In the genomic region with DNA sequence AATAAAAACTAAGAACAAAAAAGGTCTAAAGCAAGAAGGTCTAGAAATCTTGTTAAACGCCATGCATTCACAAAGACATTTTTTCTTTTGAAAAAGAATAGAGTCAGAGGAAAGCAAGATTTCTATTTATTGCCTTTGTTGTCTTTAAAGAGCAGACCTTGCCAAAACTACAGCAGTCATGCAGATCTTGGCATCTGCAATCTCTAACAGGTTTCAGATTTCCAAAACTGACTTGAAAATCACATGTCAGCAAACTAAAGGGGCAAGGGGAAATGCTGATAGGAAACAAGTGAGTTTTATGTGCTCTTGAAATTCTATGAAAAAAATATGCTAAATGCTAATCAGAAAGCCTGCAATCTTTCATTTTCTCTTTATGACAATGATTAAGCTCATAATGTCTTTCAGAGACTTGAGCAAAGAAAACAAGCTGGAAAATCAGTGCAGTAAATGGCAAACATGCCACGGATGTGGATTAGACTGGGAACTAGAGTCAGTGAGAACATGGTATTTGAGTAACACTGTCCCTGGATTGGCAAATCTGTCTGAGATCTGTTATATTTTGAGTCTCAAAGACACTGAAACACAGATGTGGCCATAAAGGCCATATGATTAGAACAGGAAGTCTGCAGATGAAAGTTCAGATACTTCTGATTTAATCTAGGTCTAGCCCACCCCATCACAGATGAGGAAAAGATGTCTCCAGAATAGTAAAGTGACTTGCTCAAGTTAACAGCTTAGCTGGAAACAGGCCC, we compare ENCODE assay signal across 15 cellular contexts.
A peak's percentile ranks its signal among the peaks of the same experiment; 100 is the strongest.
DNase-seq lines count a peak whose midpoint lies in the region; ATAC-seq, FAIRE-seq and TF ChIP-seq lines count a peak whose summit lies in the region.
"Had no signal": no experiment of that assay in that cellular context is flagged by ENCODE, and none has a peak within 500 bp of the region (broad histone marks: within the 10 kb centered on the region; RNA-seq: fewer than 3 reads in every experiment).

No MANE protein-coding gene starts in this region.

- no peaks in the 10 kb centered on the region for H4K20me1 ChIP-seq in HepG2 (ENCODE audit: insufficient read depth, low read length)

- CTCF ChIA-PET in HepG2 (lab: Yijun Ruan, JAX; ENCODE audit: low intra/inter-chr PET ratio, low total read pairs) = no interaction called here

- 74% methylated on average over 2 of the region's 2 CpGs for WGBS in HepG2 (ENCODE audit: low lambda C conversion rate)
- WGBS in right lobe of liver (ENCODE audit: insufficient coverage, low coverage, low lambda C conversion rate, missing lambda C conversion rate) = 17% methylated on average over 2 of the region's 2 CpGs
- no CpG with 5 or more reads among the region's 2 CpGs for WGBS in mesendoderm (ENCODE audit: extremely low coverage, insufficient coverage, low lambda C conversion rate)

- H2BK120ac ChIP-seq in mesendoderm (ENCODE audit: low read depth, low read length) = no peak overlapping the region

- TF ChIP-seq EP300 in HepG2 (IDR thresholded peaks at IDR 0.05; ENCODE audit: low read depth in 2 of 2, low read length in 2 of 2) (no peak), HepG2 (CRISPR knock-in tag; IDR thresholded peaks at IDR 0.05; ENCODE audit: borderline replicate concordance) (no peak)

- no peak overlapping the region for H2BK15ac ChIP-seq in mesendoderm (replicated peaks; ENCODE audit: low read depth)

- no peak overlapping the region for H3K23ac ChIP-seq in mesendoderm (ENCODE audit: low read length)

- H3K18ac ChIP-seq in mesendoderm (ENCODE audit: low read length) = no peak overlapping the region

- in situ Hi-C loops in HepG2 (cut with HindIII; ENCODE audit: extremely low pct_ligation_motif_present, low pct_unique_long_range_greater_than_20kb) (loop anchor here (10.0 to 25.0 kb wide), 4 partner anchors 155 to 925 kb away; no protein-coding TSS in a partner anchor), GM13977 (cut with MboI; ENCODE audit: low pct_unique_long_range_greater_than_20kb, low sequenced_read_pairs, unreplicated experiment) (loop anchor here (10.0 kb wide), 1 partner anchor 785 kb away; no protein-coding TSS in a partner anchor)

- no peak overlapping the region for H2AFZ ChIP-seq in HepG2 (ENCODE audit: low read length)

- no peak overlapping the region for H4K5ac ChIP-seq in mesendoderm (ENCODE audit: low read length)

- no peak for TF ChIP-seq RAD21 in HepG2 (CRISPR knock-in tag; IDR thresholded peaks at IDR 0.05)

- H4K8ac ChIP-seq in mesendoderm (ENCODE audit: low read depth, low read length) = no peak overlapping the region

- no peaks in the 10 kb centered on the region for H3K79me2 ChIP-seq in HepG2 (ENCODE audit: insufficient read depth, low read length)
- H3K79me2 ChIP-seq in mesendoderm (ENCODE audit: control insufficient read depth, insufficient read depth, low read length) = no peaks in the 10 kb centered on the region

- POLR2A ChIA-PET in HepG2 (lab: Yijun Ruan, JAX) = no interaction called here

- H3K4me1 ChIP-seq in HepG2 (ENCODE audit: insufficient read depth, low read length) = peaks cover 37% of the 10 kb centered on the region
- peaks cover 0 to 29% (median 14%) of the 10 kb centered on the region in 4 donors for H3K4me1 ChIP-seq in right lobe of liver
- H3K4me1 ChIP-seq in mesendoderm (ENCODE audit: control insufficient read depth, low read depth, low read length) = no peaks in the 10 kb centered on the region

- H2BK5ac ChIP-seq in mesendoderm (ENCODE audit: low read length) = no peak overlapping the region

- H3K36me3 ChIP-seq in HepG2 (replicated peaks in 1 of 2; ENCODE audit: control insufficient read depth in 1 of 2, insufficient read depth in 2 of 2, low read length in 2 of 2) (no peaks in the 10 kb centered on the region), right lobe of liver (no peaks in the 10 kb centered on the region), mesendoderm (ENCODE audit: control insufficient read depth, insufficient read depth, low read length) (no peaks in the 10 kb centered on the region)
- H3K36me3 ChIP-seq: upper lobe of left lung had no signal

- BruUV-seq in HepG2 (replicated peaks; lab: Mats Ljungman, UMichigan) = no TSS peak

- H3K4ac ChIP-seq in mesendoderm (ENCODE audit: low read depth, low read length) = no peak overlapping the region

- TF ChIP-seq POLR2A in HepG2 (IDR thresholded peaks at IDR 0.05; ENCODE audit: insufficient read depth in 1 of 2, low read depth in 2 of 2, low read length in 2 of 2) (no peak), right lobe of liver (IDR thresholded peaks at IDR 0.05) (no peak)

- H3K4me2 ChIP-seq in HepG2 (ENCODE audit: low read depth, low read length) (no peak overlapping the region), mesendoderm (ENCODE audit: low read length) (no peak overlapping the region)

- FAIRE-seq in HepG2 (lab: Jason Lieb, UNC) = no peak
- FAIRE-seq: frontal cortex had no signal

- H3K4me3 ChIP-seq in HepG2 (replicated peaks in 1 of 3; ENCODE audit: insufficient read depth in 1 of 3, low read depth in 2 of 3, low read length in 3 of 3) (no peak overlapping the region), right lobe of liver (no peak overlapping the region), cardiac fibroblast (replicated peaks in 1 of 2; ENCODE audit: low read depth in 2 of 2, low read length in 2 of 2) (no peak overlapping the region), mesendoderm (ENCODE audit: low read length) (no peak overlapping the region)
- H3K4me3 ChIP-seq: body of pancreas, upper lobe of left lung had no signal

- H3K79me1 ChIP-seq in mesendoderm (ENCODE audit: low read length) = no peaks in the 10 kb centered on the region

- H3K56ac ChIP-seq in mesendoderm (ENCODE audit: low read length) = no peak overlapping the region

- no peak for TF ChIP-seq CTCF in HepG2 (CRISPR knock-in tag; IDR thresholded peaks at IDR 0.05)
- no peak for TF ChIP-seq CTCF in right lobe of liver (IDR thresholded peaks at IDR 0.05)
- TF ChIP-seq CTCF in cardiac fibroblast (IDR thresholded peaks at IDR 0.05; ENCODE audit: low read depth, low read length) = no peak
- TF ChIP-seq CTCF in GM13977 (IDR thresholded peaks at IDR 0.05; ENCODE audit: extremely low read depth, insufficient read depth, missing control alignments) = no peak

- H3K27me3 ChIP-seq in HepG2 (ENCODE audit: control insufficient read depth in 1 of 2, insufficient read depth in 2 of 2, low read length in 2 of 2) (no peaks in the 10 kb centered on the region), right lobe of liver (no peaks in the 10 kb centered on the region), mesendoderm (ENCODE audit: insufficient read depth, low read length, poor library complexity) (no peaks in the 10 kb centered on the region)
- H3K27me3 ChIP-seq: body of pancreas, upper lobe of left lung had no signal

- H3K9ac ChIP-seq in HepG2 (ENCODE audit: insufficient read depth, low read depth, low read length) (no peak overlapping the region), mesendoderm (ENCODE audit: low read length) (no peak overlapping the region)

- no peak for DNase-seq in HepG2 (ENCODE audit: low spot score)
- no peak for DNase-seq in right lobe of liver
- DNase-seq in cardiac fibroblast (ENCODE audit: low read depth in 2 of 2) = peak; percentile 21 to 32
- peak; percentile 42 for DNase-seq in mesendoderm
- no peak for DNase-seq in GM13977 (ENCODE audit: low spot score)
- no peak for DNase-seq in NCI-H2081 (lab: John Stamatoyannopoulos, UW)
- DNase-seq in T-helper 9 cell = no peak
- DNase-seq in NCI-H510A treated with DMSO at 0.1 percent for 48 hours (lab: John Stamatoyannopoulos, UW) = no peak
- DNase-seq: activated CD4-positive, alpha-beta memory T cell treated with anti-CD3 and anti-CD28 coated beads, Interleukin-2, amount 10 ng/mL, durations not matched to agents 7 days and 5 days; body of pancreas; immature natural killer cell; MV-4-11; NCI-H2171 treated with DMSO at 0.1 percent for 48 hours; upper lobe of left lung had no signal

- H3K27ac ChIP-seq in HepG2 (ENCODE audit: extremely low read length, insufficient read depth, low read length) (no peak overlapping the region), right lobe of liver (peak overlapping the region in 1 of 3 donors; percentile 17), mesendoderm (ENCODE audit: low read depth, low read length) (no peak overlapping the region)
- H3K27ac ChIP-seq: body of pancreas had no signal

- no peak overlapping the region for H2AK5ac ChIP-seq in mesendoderm (ENCODE audit: low read length)

- intact Hi-C loops in HepG2 (cut with micrococcal nuclease; ENCODE audit: unreplicated experiment) = loop anchor here (1.0 to 10.0 kb wide), 6 partner anchors 98 to 938 kb away; no protein-coding TSS in a partner anchor
- intact Hi-C loops in right lobe of liver (cut with DNase I) = no loop called here

- ATAC-seq in HepG2 = no peak
- no peak for ATAC-seq in right lobe of liver
- ATAC-seq: body of pancreas had no signal

- no peaks in the 10 kb centered on the region for H3K9me3 ChIP-seq in HepG2 (ENCODE audit: low read length)
- no peaks in the 10 kb centered on the region for H3K9me3 ChIP-seq in right lobe of liver
- H3K9me3 ChIP-seq: body of pancreas, upper lobe of left lung had no signal

TF ChIP-seq in HepG2, 621 proteins besides CTCF, POLR2A, EP300 and RAD21 (continues in another document):
- TF ChIP-seq, protein P1, sequence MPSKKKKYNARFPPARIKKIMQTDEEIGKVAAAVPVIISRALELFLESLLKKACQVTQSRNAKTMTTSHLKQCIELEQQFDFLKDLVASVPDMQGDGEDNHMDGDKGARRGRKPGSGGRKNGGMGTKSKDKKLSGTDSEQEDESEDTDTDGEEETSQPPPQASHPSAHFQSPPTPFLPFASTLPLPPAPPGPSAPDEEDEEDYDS (CRISPR knock-in tag; IDR thresholded peaks at IDR 0.05) = no peak
- TF ChIP-seq SOX13 (IDR thresholded peaks at IDR 0.05) = no peak
- no peak for TF ChIP-seq SOX13 (CRISPR knock-in tag; conservative IDR thresholded peaks at IDR 0.05 in 1 of 2, IDR thresholded peaks at IDR 0.05 in 1 of 2)
- peak; percentile 43; the same call in 1 of the 2 replicates for TF ChIP-seq MAFF (IDR thresholded peaks at IDR 0.05; ENCODE audit: low read depth, low read length)
- TF ChIP-seq, protein P2, sequence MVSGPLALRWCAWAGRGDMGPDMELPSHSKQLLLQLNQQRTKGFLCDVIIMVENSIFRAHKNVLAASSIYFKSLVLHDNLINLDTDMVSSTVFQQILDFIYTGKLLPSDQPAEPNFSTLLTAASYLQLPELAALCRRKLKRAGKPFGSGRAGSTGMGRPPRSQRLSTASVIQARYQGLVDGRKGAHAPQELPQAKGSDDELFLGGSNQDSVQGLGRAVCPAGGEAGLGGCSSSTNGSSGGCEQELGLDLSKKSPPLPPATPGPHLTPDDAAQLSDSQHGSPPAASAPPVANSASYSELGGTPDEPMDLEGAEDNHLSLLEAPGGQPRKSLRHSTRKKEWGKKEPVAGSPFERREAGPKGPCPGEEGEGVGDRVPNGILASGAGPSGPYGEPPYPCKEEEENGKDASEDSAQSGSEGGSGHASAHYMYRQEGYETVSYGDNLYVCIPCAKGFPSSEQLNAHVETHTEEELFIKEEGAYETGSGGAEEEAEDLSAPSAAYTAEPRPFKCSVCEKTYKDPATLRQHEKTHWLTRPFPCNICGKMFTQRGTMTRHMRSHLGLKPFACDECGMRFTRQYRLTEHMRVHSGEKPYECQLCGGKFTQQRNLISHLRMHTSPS (CRISPR knock-in tag; IDR thresholded peaks at IDR 0.05; ENCODE audit: low read depth) = no peak
- peak; percentile 33 to 53; a peak in 3 of 4 replicates for TF ChIP-seq MAFK (conservative IDR thresholded peaks at IDR 0.05 in 1 of 2, IDR thresholded peaks at IDR 0.05 in 1 of 2; ENCODE audit: low read length in 2 of 2)

Comparison
In these comparisons a context has a peak if more than half of its experiments do, and no peak if none do; other contexts are left out.
1. DNase-seq: peak in cardiac fibroblast (2 of 2) and mesendoderm (single experiment); none in HepG2 (single experiment), right lobe of liver (0 of 3), GM13977 (single experiment), NCI-H2081 (0 of 2), T-helper 9 cell (single experiment) and NCI-H510A treated with DMSO at 0.1 percent for 48 hours (single experiment).